In the genomic region with DNA sequence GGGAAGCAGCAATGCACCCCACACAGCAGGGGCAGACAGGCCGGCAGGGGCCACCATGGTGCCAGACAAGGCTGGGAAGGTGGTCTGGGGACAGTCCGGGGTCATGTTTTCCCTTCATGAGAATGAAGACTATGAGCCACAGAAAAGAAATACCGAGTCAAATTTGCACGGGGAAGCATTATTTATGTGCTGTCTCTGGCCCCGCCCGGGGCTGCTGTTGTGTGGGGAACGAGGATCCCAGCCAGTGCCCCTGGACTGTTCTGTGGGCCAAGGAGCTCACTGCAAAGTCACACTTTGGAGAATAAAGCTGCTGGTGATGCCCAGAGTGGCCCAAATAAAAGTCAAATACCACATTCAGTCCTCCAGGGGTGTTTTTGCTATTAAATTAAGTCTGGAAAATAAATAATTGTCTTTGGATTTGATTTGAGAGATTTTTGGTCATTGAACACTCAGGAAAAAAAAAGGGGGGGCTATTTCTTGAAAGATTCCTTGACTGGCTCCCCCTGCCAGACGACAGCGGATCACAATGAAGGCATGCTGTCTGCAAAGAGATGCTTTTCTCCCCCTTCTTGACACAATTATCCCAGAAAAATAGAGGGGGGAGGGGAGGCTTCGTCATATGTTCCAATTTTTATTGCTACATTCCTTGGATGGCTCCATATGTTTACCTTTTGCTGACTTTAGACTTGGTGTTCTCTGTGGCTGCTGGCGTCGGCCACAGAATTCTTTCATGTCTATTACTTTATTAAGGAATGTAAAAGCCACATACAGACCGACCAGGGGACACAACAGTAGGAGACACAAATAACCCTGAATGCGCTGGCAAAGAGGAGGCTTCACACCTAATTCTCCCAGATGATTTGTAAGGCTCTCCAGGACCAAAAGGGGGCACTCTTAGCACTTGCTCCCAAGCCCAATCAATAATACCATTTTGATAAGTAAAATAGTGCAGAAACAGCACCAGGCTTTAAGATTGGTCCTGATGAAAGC, we compare ENCODE assay signal across 9 cellular contexts. TPM values are rescaled to one million over a fixed set of nuclear protein-coding genes. Genes with fewer than 3 reads are reported as not detected.
DNase-seq lines count a peak whose midpoint lies in the region; ATAC-seq and TF ChIP-seq lines count a peak whose summit lies in the region.
"Had no signal": no experiment of that assay in that cellular context is flagged by ENCODE, and none has a peak within 500 bp of the region (broad histone marks: within the 10 kb centered on the region; RNA-seq: fewer than 3 reads in every experiment).

No MANE protein-coding gene starts in this region.

- no peaks in the 10 kb centered on the region for H3K9me3 ChIP-seq in right atrium auricular region

- H3K4me1 Mint-ChIP-seq in chondrocyte (ENCODE audit: low read depth) (peaks cover 22% of the 10 kb centered on the region), osteocyte (ENCODE audit: unreplicated experiment) (no peaks in the 10 kb centered on the region)

- no peak overlapping the region for H3K27ac ChIP-seq in right atrium auricular region

- H3K9me3 Mint-ChIP-seq in chondrocyte (ENCODE audit: low read depth): no peaks in the 10 kb centered on the region
- H3K9me3 Mint-ChIP-seq in osteocyte (ENCODE audit: unreplicated experiment): no peaks in the 10 kb centered on the region

- peak overlapping the region; percentile 9 for H3K27ac Mint-ChIP-seq in chondrocyte (ENCODE audit: unreplicated experiment)
- no peak overlapping the region for H3K27ac Mint-ChIP-seq in osteocyte (ENCODE audit: unreplicated experiment)
- H3K27ac Mint-ChIP-seq: activated naive CD8-positive, alpha-beta T cell had no signal

- ATAC-seq in Right ventricle myocardium inferior (no peak), GM21447 (IDR thresholded peaks at IDR 0.05; ENCODE audit: unreplicated experiment) (no peak)

- H3K27me3 ChIP-seq in right atrium auricular region: no peaks in the 10 kb centered on the region

- no peaks in the 10 kb centered on the region for H3K4me1 ChIP-seq in right atrium auricular region

- no peak overlapping the region for H3K4me3 ChIP-seq in right atrium auricular region

- intact Hi-C loops in Right ventricle myocardium inferior (cut with DNase I): loop anchor here (5.0 to 10.0 kb wide), 2 partner anchors 199 to 351 kb away; no protein-coding TSS in a partner anchor

- H3K27me3 Mint-ChIP-seq in chondrocyte (ENCODE audit: low read depth) (peaks cover 4% of the 10 kb centered on the region), osteocyte (ENCODE audit: unreplicated experiment) (no peaks in the 10 kb centered on the region)

- H3K4me3 Mint-ChIP-seq in chondrocyte (ENCODE audit: unreplicated experiment) (no peak overlapping the region), osteocyte (ENCODE audit: unreplicated experiment) (no peak overlapping the region)
- H3K4me3 Mint-ChIP-seq: activated naive CD8-positive, alpha-beta T cell had no signal

- H3K36me3 Mint-ChIP-seq in chondrocyte (ENCODE audit: low read depth) (no peaks in the 10 kb centered on the region), osteocyte (ENCODE audit: unreplicated experiment) (no peaks in the 10 kb centered on the region)
- H3K36me3 Mint-ChIP-seq: activated naive CD8-positive, alpha-beta T cell had no signal

- TF ChIP-seq CTCF in right atrium auricular region (IDR thresholded peaks at IDR 0.05) (peak in 1 of 2 donors; percentile 53), chondrocyte (IDR thresholded peaks at IDR 0.05) (peak; percentile 83), osteocyte (IDR thresholded peaks at IDR 0.05) (peak; percentile 48)

- H3K36me3 ChIP-seq in right atrium auricular region: no peaks in the 10 kb centered on the region

- peak; percentile 60 for DNase-seq in Right ventricle myocardium inferior (ENCODE audit: missing footprints)
- no peak for DNase-seq in right atrium auricular region (ENCODE audit: low spot score)
- peak; percentile 3 for DNase-seq in NCI-H460 (ENCODE audit: extremely low read depth, low read depth)
- DNase-seq in chondrocyte (ENCODE audit: low spot score): no peak
- no peak for DNase-seq in osteocyte (ENCODE audit: extremely low spot score, unreplicated experiment)
- DNase-seq in activated CD8-positive, alpha-beta memory T cell treated with anti-CD3 and anti-CD28 coated beads for 24 hours: no peak
- no peak for DNase-seq in GM19238 (ENCODE audit: insufficient read length, low spot score)

RNA-seq across cellular contexts. Expression of a gene that starts 27.1 kb away (rescaled TPM):
- total RNA-seq in Right ventricle myocardium inferior (not detected), right atrium auricular region (under 1 TPM in 1 of 2 donors, not detected in 1; 0.67 TPM), chondrocyte (not detected in 3 replicates), osteocyte (not detected in 2 replicates)
- total RNA-seq in NCI-H460 (2014; rRNA removed; shearing (Covaris generic)): 0.52 and 0.94 TPM in 2 replicates
- not detected in 2 replicates for polyA plus RNA-seq in NCI-H460 (2014; cell fraction: nucleus; rRNA removed)

Comparison
In these comparisons a context has a peak if more than half of its experiments do, and no peak if none do; other contexts are left out.
1. DNase-seq: peak in Right ventricle myocardium inferior (single experiment) and NCI-H460 (single experiment); none in right atrium auricular region (single experiment), chondrocyte (single experiment), osteocyte (single experiment), activated CD8-positive, alpha-beta memory T cell treated with anti-CD3 and anti-CD28 coated beads for 24 hours (single experiment) and GM19238 (single experiment).